In the genomic region with DNA sequence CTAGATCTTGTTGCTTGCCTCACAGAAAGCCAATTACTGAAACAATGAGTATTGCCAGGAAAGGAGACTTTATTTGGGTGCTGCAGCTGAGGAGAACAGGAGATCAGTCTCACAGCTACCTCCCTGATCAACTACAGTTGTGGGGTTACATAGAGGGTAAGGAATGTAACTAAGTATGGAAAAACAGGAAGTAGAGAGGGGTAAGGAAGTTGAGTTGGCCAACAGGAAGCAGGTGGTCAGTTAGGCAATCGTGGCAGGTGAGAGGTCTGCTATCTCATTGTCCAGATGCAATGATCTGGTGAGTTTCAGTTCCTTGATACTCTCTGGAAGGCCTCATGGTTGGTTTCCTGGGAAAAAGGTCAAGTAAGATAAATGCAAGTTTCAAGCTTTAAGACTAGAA, we compare ENCODE assay signal across 2 cellular contexts.
TF ChIP-seq lines count a peak whose summit lies in the region.

No MANE protein-coding gene starts in this region.

TF ChIP-seq in GM12891, 5 proteins besides CTCF, POLR2A, EP300 and RAD21 (continued from another document):
- peak; percentile 9; the same call in 1 of the 2 replicates for TF ChIP-seq SPI1 (IDR thresholded peaks at IDR 0.05; ENCODE audit: low read depth, low read length)
- TF ChIP-seq POU2F2 (IDR thresholded peaks at IDR 0.05; ENCODE audit: low read depth, low read length), result no peak
- TF ChIP-seq TAF1 (IDR thresholded peaks at IDR 0.05; ENCODE audit: low read depth, low read length), result no peak

TF ChIP-seq in H1, 55 proteins besides CTCF, POLR2A, EP300 and RAD21 (continued from another document):
- no peak for TF ChIP-seq SP1 (IDR thresholded peaks at IDR 0.05; ENCODE audit: low read depth, low read length)
- no peak for TF ChIP-seq NRF1 (IDR thresholded peaks at IDR 0.05; ENCODE audit: low read depth, low read length)
- TF ChIP-seq, protein P1, sequence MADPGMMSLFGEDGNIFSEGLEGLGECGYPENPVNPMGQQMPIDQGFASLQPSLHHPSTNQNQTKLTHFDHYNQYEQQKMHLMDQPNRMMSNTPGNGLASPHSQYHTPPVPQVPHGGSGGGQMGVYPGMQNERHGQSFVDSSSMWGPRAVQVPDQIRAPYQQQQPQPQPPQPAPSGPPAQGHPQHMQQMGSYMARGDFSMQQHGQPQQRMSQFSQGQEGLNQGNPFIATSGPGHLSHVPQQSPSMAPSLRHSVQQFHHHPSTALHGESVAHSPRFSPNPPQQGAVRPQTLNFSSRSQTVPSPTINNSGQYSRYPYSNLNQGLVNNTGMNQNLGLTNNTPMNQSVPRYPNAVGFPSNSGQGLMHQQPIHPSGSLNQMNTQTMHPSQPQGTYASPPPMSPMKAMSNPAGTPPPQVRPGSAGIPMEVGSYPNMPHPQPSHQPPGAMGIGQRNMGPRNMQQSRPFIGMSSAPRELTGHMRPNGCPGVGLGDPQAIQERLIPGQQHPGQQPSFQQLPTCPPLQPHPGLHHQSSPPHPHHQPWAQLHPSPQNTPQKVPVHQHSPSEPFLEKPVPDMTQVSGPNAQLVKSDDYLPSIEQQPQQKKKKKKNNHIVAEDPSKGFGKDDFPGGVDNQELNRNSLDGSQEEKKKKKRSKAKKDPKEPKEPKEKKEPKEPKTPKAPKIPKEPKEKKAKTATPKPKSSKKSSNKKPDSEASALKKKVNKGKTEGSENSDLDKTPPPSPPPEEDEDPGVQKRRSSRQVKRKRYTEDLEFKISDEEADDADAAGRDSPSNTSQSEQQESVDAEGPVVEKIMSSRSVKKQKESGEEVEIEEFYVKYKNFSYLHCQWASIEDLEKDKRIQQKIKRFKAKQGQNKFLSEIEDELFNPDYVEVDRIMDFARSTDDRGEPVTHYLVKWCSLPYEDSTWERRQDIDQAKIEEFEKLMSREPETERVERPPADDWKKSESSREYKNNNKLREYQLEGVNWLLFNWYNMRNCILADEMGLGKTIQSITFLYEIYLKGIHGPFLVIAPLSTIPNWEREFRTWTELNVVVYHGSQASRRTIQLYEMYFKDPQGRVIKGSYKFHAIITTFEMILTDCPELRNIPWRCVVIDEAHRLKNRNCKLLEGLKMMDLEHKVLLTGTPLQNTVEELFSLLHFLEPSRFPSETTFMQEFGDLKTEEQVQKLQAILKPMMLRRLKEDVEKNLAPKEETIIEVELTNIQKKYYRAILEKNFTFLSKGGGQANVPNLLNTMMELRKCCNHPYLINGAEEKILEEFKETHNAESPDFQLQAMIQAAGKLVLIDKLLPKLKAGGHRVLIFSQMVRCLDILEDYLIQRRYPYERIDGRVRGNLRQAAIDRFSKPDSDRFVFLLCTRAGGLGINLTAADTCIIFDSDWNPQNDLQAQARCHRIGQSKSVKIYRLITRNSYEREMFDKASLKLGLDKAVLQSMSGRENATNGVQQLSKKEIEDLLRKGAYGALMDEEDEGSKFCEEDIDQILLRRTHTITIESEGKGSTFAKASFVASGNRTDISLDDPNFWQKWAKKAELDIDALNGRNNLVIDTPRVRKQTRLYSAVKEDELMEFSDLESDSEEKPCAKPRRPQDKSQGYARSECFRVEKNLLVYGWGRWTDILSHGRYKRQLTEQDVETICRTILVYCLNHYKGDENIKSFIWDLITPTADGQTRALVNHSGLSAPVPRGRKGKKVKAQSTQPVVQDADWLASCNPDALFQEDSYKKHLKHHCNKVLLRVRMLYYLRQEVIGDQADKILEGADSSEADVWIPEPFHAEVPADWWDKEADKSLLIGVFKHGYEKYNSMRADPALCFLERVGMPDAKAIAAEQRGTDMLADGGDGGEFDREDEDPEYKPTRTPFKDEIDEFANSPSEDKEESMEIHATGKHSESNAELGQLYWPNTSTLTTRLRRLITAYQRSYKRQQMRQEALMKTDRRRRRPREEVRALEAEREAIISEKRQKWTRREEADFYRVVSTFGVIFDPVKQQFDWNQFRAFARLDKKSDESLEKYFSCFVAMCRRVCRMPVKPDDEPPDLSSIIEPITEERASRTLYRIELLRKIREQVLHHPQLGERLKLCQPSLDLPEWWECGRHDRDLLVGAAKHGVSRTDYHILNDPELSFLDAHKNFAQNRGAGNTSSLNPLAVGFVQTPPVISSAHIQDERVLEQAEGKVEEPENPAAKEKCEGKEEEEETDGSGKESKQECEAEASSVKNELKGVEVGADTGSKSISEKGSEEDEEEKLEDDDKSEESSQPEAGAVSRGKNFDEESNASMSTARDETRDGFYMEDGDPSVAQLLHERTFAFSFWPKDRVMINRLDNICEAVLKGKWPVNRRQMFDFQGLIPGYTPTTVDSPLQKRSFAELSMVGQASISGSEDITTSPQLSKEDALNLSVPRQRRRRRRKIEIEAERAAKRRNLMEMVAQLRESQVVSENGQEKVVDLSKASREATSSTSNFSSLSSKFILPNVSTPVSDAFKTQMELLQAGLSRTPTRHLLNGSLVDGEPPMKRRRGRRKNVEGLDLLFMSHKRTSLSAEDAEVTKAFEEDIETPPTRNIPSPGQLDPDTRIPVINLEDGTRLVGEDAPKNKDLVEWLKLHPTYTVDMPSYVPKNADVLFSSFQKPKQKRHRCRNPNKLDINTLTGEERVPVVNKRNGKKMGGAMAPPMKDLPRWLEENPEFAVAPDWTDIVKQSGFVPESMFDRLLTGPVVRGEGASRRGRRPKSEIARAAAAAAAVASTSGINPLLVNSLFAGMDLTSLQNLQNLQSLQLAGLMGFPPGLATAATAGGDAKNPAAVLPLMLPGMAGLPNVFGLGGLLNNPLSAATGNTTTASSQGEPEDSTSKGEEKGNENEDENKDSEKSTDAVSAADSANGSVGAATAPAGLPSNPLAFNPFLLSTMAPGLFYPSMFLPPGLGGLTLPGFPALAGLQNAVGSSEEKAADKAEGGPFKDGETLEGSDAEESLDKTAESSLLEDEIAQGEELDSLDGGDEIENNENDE (IDR thresholded peaks at IDR 0.05; ENCODE audit: insufficient replicate concordance, low read length), result no peak
- TF ChIP-seq SP2 (IDR thresholded peaks at IDR 0.05; ENCODE audit: low read length), result no peak
- no peak for TF ChIP-seq TCF12 (IDR thresholded peaks at IDR 0.05; ENCODE audit: low read depth, low read length)
- TF ChIP-seq SP4 (IDR thresholded peaks at IDR 0.05; ENCODE audit: low read length), result no peak
- no peak for TF ChIP-seq RFX5 (IDR thresholded peaks at IDR 0.05; ENCODE audit: borderline replicate concordance, low read depth, low read length)
